22 cellular contexts compared by ENCODE assay signal in genomic region chr20:52096117-52096516, GRCh38.
"Had no signal": no experiment of that assay in that cellular context is flagged by ENCODE, and none has a peak within 500 bp of the region (broad histone marks: within the 10 kb centered on the region; RNA-seq: fewer than 3 reads in every experiment).

No MANE protein-coding gene starts in this region.

- H3K9ac ChIP-seq: KMS-11, SK-N-SH had no signal

- H3K27me3 ChIP-seq: SJSA1 had no signal

- H3K27me3 Mint-ChIP-seq: IgD-negative memory B cell had no signal

- H3K27ac ChIP-seq: KMS-11, RWPE1, SJSA1 had no signal

- H3K4me1 Mint-ChIP-seq: IgD-negative memory B cell had no signal

- H3K27ac Mint-ChIP-seq: IgD-negative memory B cell had no signal

- H3K9me2 ChIP-seq: SK-N-SH had no signal

- H3K36me3 ChIP-seq: SJSA1 had no signal

- H3K4me2 ChIP-seq: KMS-11, SK-N-SH had no signal

- H3K4me3 Mint-ChIP-seq: IgD-negative memory B cell had no signal

- H3K4me1 ChIP-seq: SJSA1 had no signal

- H3K4me3 ChIP-seq: K562, SJSA1 had no signal

- H3K9me3 Mint-ChIP-seq: IgD-negative memory B cell had no signal

- DNase-seq: Kasumi-1, MM.1S, NCI-H1092 treated with DMSO at 0.1 percent for 48 hours, NCI-H1436, NCI-H187, NCI-H2029, NCI-H2081 treated with DMSO at 0.1 percent for 48 hours, NCI-H2171, NCI-H226, NCI-H446, NCI-H510A, NCI-H524 treated with DMSO at 0.1 percent for 48 hours, NCI-H69, NCI-H774, SIG-M5, SK-N-SH had no signal

- ATAC-seq: K562, Panc1 had no signal

- H3K9me3 ChIP-seq: SJSA1, SK-N-SH had no signal
